Comparison of ENCODE assay signal across 8 cellular contexts in genomic region chr11:118435233-118435892, GRCh38. TPM values are rescaled to one million over a fixed set of nuclear protein-coding genes. Genes with fewer than 3 reads are reported as not detected.
A peak's percentile ranks its signal among the peaks of the same experiment; 100 is the strongest.
DNase-seq lines count a peak whose midpoint lies in the region; ATAC-seq and TF ChIP-seq lines count a peak whose summit lies in the region.

No MANE protein-coding gene starts in this region.

- peak overlapping the region; percentile 64 for H2BK5ac ChIP-seq in mesendoderm (ENCODE audit: low read length)

- peak overlapping the region; percentile 76 for H3K9ac ChIP-seq in mesendoderm (ENCODE audit: low read length)

- no peak overlapping the region for H4K5ac ChIP-seq in mesendoderm (ENCODE audit: low read length)

- POLR2A ChIA-PET in BJ (lab: Charles Lee): interaction anchor here (0.6 to 0.7 kb wide), 2 partner anchors 74 to 487 kb away, joined by 3 to 11 read pairs; no protein-coding TSS in a partner anchor

- peak; percentile 39 for ATAC-seq in GM19395 (IDR thresholded peaks at IDR 0.05; ENCODE audit: unreplicated experiment)

- H2BK120ac ChIP-seq in mesendoderm (ENCODE audit: low read depth, low read length): peak overlapping the region; percentile 9

- no peak overlapping the region for H2AK5ac ChIP-seq in mesendoderm (ENCODE audit: low read length)

- H2BK15ac ChIP-seq in mesendoderm (replicated peaks; ENCODE audit: low read depth): no peak overlapping the region

- peak overlapping the region; percentile 74 for H3K4ac ChIP-seq in mesendoderm (ENCODE audit: low read depth, low read length)

- WGBS in mesendoderm (ENCODE audit: extremely low coverage, insufficient coverage, low lambda C conversion rate): no CpG with 5 or more reads among the region's 38 CpGs

- H3K4me2 ChIP-seq in mesendoderm (ENCODE audit: low read length): peak overlapping the region; percentile 98

- peaks cover 10% of the 10 kb centered on the region for H3K79me1 ChIP-seq in mesendoderm (ENCODE audit: low read length)

- CTCF ChIA-PET in BJ (lab: Yijun Ruan, JAX): interaction anchor here (0.6 to 1.5 kb wide), 5 partner anchors 9 to 53 kb away, joined by 3 to 5 read pairs (median 3); no protein-coding TSS in a partner anchor

- H3K4me3 ChIP-seq in BJ (ENCODE audit: low read depth, low read length): peak overlapping the region; percentile 63
- H3K4me3 ChIP-seq in HL-60 (replicated peaks; ENCODE audit: insufficient read depth, low read length): peak overlapping the region; percentile 65
- peak overlapping the region; percentile 46 for H3K4me3 ChIP-seq in mesendoderm (ENCODE audit: low read length)

- H3K27ac ChIP-seq in HL-60 (replicated peaks) (peak overlapping the region; percentile 79), mesendoderm (ENCODE audit: low read depth, low read length) (peak overlapping the region; percentile 93)

- H4K8ac ChIP-seq in mesendoderm (ENCODE audit: low read depth, low read length): peak overlapping the region; percentile 58

- H3K4me1 ChIP-seq in mesendoderm (ENCODE audit: control insufficient read depth, low read depth, low read length): peaks cover 3% of the 10 kb centered on the region

- H3K36me3 ChIP-seq in BJ (ENCODE audit: control insufficient read depth, insufficient read depth, low read length): no peaks in the 10 kb centered on the region
- no peaks in the 10 kb centered on the region for H3K36me3 ChIP-seq in mesendoderm (ENCODE audit: control insufficient read depth, insufficient read depth, low read length)

- H3K27me3 ChIP-seq in BJ (ENCODE audit: control insufficient read depth, insufficient read depth, low read length) (no peaks in the 10 kb centered on the region), HL-60 (ENCODE audit: insufficient read depth, poor library complexity, severe bottlenecking) (no peaks in the 10 kb centered on the region), mesendoderm (ENCODE audit: insufficient read depth, low read length, poor library complexity) (no peaks in the 10 kb centered on the region)

- H3K23ac ChIP-seq in mesendoderm (ENCODE audit: low read length): no peak overlapping the region

- TF ChIP-seq CTCF in BJ (IDR thresholded peaks at IDR 0.05; ENCODE audit: insufficient read depth, low read depth, low read length) (no peak), HL-60 (IDR thresholded peaks at IDR 0.05; ENCODE audit: insufficient read depth, low read length) (no peak)

- peak overlapping the region; percentile 92 for H3K56ac ChIP-seq in mesendoderm (ENCODE audit: low read length)

- no peak for DNase-seq in BJ (ENCODE audit: low read depth)
- DNase-seq in HL-60 (ENCODE audit: low read depth in 1 of 2, low spot score in 1 of 2): peak in 1 of 2 experiments; percentile 77
- DNase-seq in NCI-H774 (lab: John Stamatoyannopoulos, UW): peak; percentile 79
- peak; percentile 66 to 72 for DNase-seq in activated CD4-positive, alpha-beta T cell treated with anti-CD3 and anti-CD28 coated beads, Interleukin-2, amount 50 U/mL, for 48 hours
- DNase-seq in effector CD4-positive, alpha-beta T cell: peak; percentile 63
- DNase-seq in mesendoderm: peak; percentile 91
- DNase-seq in stimulated activated CD8-positive, alpha-beta memory T cell treated with anti-CD3 and anti-CD28 coated beads, Interleukin-7, amount 100 ng/mL, for 48 hours (ENCODE audit: extremely low read depth in 1 of 2, low read depth in 1 of 2): peak; percentile 47 to 68

- H3K79me2 ChIP-seq in mesendoderm (ENCODE audit: control insufficient read depth, insufficient read depth, low read length): peaks cover 33% of the 10 kb centered on the region

- peak overlapping the region; percentile 81 for H3K18ac ChIP-seq in mesendoderm (ENCODE audit: low read length)

RNA-seq across cellular contexts. Expression of gene KMT2A, which starts 0.9 kb away (rescaled TPM):
- 19.8 and 21.9 TPM in 2 replicates for polyA plus RNA-seq in BJ (2011; rRNA removed)
- 53.2 and 59.6 TPM in 2 replicates for polyA minus RNA-seq in BJ (2011; rRNA and poly(A)+ RNA removed)
- polyA plus RNA-seq in mesendoderm (2013, experiment 1 of 2): 14.3 TPM
- polyA plus RNA-seq in mesendoderm (2013, experiment 2 of 2): 14.4 TPM

RNA-seq across cellular contexts. Expression of gene ATP5MG, which starts 34.0 kb away (rescaled TPM):
- polyA plus RNA-seq in BJ (2011; rRNA removed): 170 and 266 TPM in 2 replicates
- polyA minus RNA-seq in BJ (2011; rRNA and poly(A)+ RNA removed): 23.5 and 28.7 TPM in 2 replicates
- polyA plus RNA-seq in mesendoderm (2013, experiment 1 of 2): 784 TPM
- polyA plus RNA-seq in mesendoderm (2013, experiment 2 of 2): 767 TPM
